ENCODE assay signal across 8 cellular contexts in genomic region chr6:113690255-113690956, GRCh38.
A peak's percentile ranks its signal among the peaks of the same experiment; 100 is the strongest.
DNase-seq lines count a peak whose midpoint lies in the region; ATAC-seq, FAIRE-seq and TF ChIP-seq lines count a peak whose summit lies in the region.

No MANE protein-coding gene starts in this region.

- H3K4me2 ChIP-seq in IMR-90 (ENCODE audit: low read depth, low read length), result peak overlapping the region; percentile 47; the same call in 1 of the 2 replicates

- H3K27me3 ChIP-seq in IMR-90 (ENCODE audit: control insufficient read depth, insufficient read depth, low read length) (peaks cover 14% of the 10 kb centered on the region; the same call in 1 of the 2 replicates), breast epithelium (no peaks in the 10 kb centered on the region), dorsolateral prefrontal cortex (no peaks in the 10 kb centered on the region)

- in situ Hi-C loops in IMR-90 (cut with MboI; ENCODE audit: low sequenced_read_pairs), result no loop called here

- BruUV-seq in IMR-90 (replicated peaks; lab: Mats Ljungman, UMichigan), result no TSS peak

- no peak for TF ChIP-seq RAD21 in IMR-90 (IDR thresholded peaks at IDR 0.05; ENCODE audit: low read length)

- FAIRE-seq in urothelium cell line (lab: Jason Lieb, UNC), result no peak

- H3K4me3 ChIP-seq in IMR-90 (ENCODE audit: insufficient read depth, low read depth, low read length), result no peak overlapping the region
- H3K4me3 ChIP-seq in breast epithelium, result no peak overlapping the region
- no peak overlapping the region for H3K4me3 ChIP-seq in dorsolateral prefrontal cortex

- H3K36me3 ChIP-seq in IMR-90 (ENCODE audit: control insufficient read depth, insufficient read depth, low read length) (no peaks in the 10 kb centered on the region), breast epithelium (no peaks in the 10 kb centered on the region)

- no peak overlapping the region for H3K9ac ChIP-seq in IMR-90 (ENCODE audit: low read depth, low read length)

- no peak overlapping the region for H3K4ac ChIP-seq in IMR-90 (ENCODE audit: low read depth, low read length)

- H4K20me1 ChIP-seq in IMR-90 (ENCODE audit: insufficient read depth, low read length), result no peaks in the 10 kb centered on the region

- no peak overlapping the region for H2BK5ac ChIP-seq in IMR-90 (ENCODE audit: low read depth, low read length, poor library complexity, severe bottlenecking)

- H4K5ac ChIP-seq in IMR-90 (ENCODE audit: low read depth, low read length), result no peak overlapping the region

- H2AK5ac ChIP-seq in IMR-90 (ENCODE audit: low read depth, low read length), result no peak overlapping the region

- H3K9me3 ChIP-seq in IMR-90 (ENCODE audit: control insufficient read depth, insufficient read depth, low read length), result no peaks in the 10 kb centered on the region
- no peaks in the 10 kb centered on the region for H3K9me3 ChIP-seq in breast epithelium

- DNase-seq in DMS53 (lab: John Stamatoyannopoulos, UW) (peak; percentile 90), IMR-90 (peak; percentile 94), breast epithelium (ENCODE audit: low spot score in 2 of 2) (peak in 1 of 2 donors; percentile 77), urothelium cell line (ENCODE audit: low spot score) (peak; percentile 57), superior temporal gyrus (ENCODE audit: extremely low spot score) (no peak), NCI-H2227 treated with DMSO at 0.1 percent for 48 hours (lab: John Stamatoyannopoulos, UW) (no peak), dorsolateral prefrontal cortex (no peak)

- no peak overlapping the region for H2AFZ ChIP-seq in IMR-90 (replicated peaks; ENCODE audit: low read length, poor library complexity)

- no peak overlapping the region for H2BK20ac ChIP-seq in IMR-90 (ENCODE audit: low read depth, low read length)

- no peaks in the 10 kb centered on the region for H3K79me1 ChIP-seq in IMR-90 (ENCODE audit: low read depth in 1 of 2, low read length in 2 of 2)

- no peak overlapping the region for H2BK15ac ChIP-seq in IMR-90 (ENCODE audit: low read depth, low read length)

- peaks cover 5% of the 10 kb centered on the region for H3K4me1 ChIP-seq in IMR-90 (ENCODE audit: control insufficient read depth, insufficient read depth, low read length)
- H3K4me1 ChIP-seq in breast epithelium, result no peaks in the 10 kb centered on the region

- intact Hi-C loops in IMR-90 (cut with micrococcal nuclease) (loop anchor here (1.0 to 10.0 kb wide), 2 partner anchors 126 to 276 kb away; no protein-coding TSS in a partner anchor), breast epithelium (cut with DNase I; ENCODE audit: low total_unique reads) (no loop called here), dorsolateral prefrontal cortex (cut with DNase I) (no loop called here)

- H3K9me1 ChIP-seq in IMR-90 (ENCODE audit: insufficient read depth, low read length), result no peaks in the 10 kb centered on the region; the same call in 1 of the 2 replicates

- CTCF ChIA-PET in IMR-90 (lab: Yijun Ruan, JAX), result interaction anchor here (1.1 kb wide), 1 partner anchor 168 kb away, joined by 3 read pairs; no protein-coding TSS in a partner anchor

- no peak overlapping the region for H2AK9ac ChIP-seq in IMR-90 (replicated peaks; ENCODE audit: low read depth, low read length, poor library complexity)

- POLR2A ChIA-PET in IMR-90 (lab: Charles Lee; ENCODE audit: unreplicated experiment), result no interaction called here

- dilution Hi-C loops in IMR-90 (cut with HindIII; ENCODE audit: low sequenced_read_pairs, unreplicated experiment), result no loop called here

- ATAC-seq in GM21515 (IDR thresholded peaks at IDR 0.05; ENCODE audit: unreplicated experiment) (peak; percentile 65), IMR-90 (ENCODE audit: low read depth) (peak; percentile 85)

- no peak overlapping the region for H3K23ac ChIP-seq in IMR-90 (ENCODE audit: low read depth, low read length)

- H3K56ac ChIP-seq in IMR-90 (ENCODE audit: extremely low read depth, insufficient read depth, low read length), result no peak overlapping the region

- WGBS in IMR-90 (ENCODE audit: extremely low coverage in 2 of 2, insufficient read length in 1 of 2), 2 experiments, result no CpG with 5 or more reads among the region's 3 CpGs

- no peak overlapping the region for H3K18ac ChIP-seq in IMR-90 (ENCODE audit: low read depth, low read length)

- H4K91ac ChIP-seq in IMR-90 (ENCODE audit: insufficient read depth, low read depth, low read length), result no peak overlapping the region

- no peak overlapping the region for H3K14ac ChIP-seq in IMR-90 (replicated peaks; ENCODE audit: low read depth, low read length)

- H3K27ac ChIP-seq in IMR-90 (ENCODE audit: insufficient read depth, low read length) (no peak overlapping the region), breast epithelium (peak overlapping the region; percentile 3 to 48), dorsolateral prefrontal cortex (no peak overlapping the region)

- TF ChIP-seq POLR2A in IMR-90 (IDR thresholded peaks at IDR 0.05; ENCODE audit: low read depth, low read length), result no peak
- TF ChIP-seq POLR2A in breast epithelium (IDR thresholded peaks at IDR 0.05), result no peak

- TF ChIP-seq CTCF in IMR-90 (conservative IDR thresholded peaks at IDR 0.05; ENCODE audit: low read depth, low read length), result no peak
- TF ChIP-seq CTCF in breast epithelium (IDR thresholded peaks at IDR 0.05), result no peak
- no peak for TF ChIP-seq CTCF in dorsolateral prefrontal cortex (IDR thresholded peaks at IDR 0.05 in 54 of 56, conservative IDR thresholded peaks at IDR 0.05 in 2 of 56; ENCODE audit: low read depth in 1 of 56, partially characterized antibody in 56 of 56)

- H4K8ac ChIP-seq in IMR-90 (ENCODE audit: low read depth in 2 of 2, low read length in 2 of 2), result no peak overlapping the region

- no peak overlapping the region for H2BK120ac ChIP-seq in IMR-90 (ENCODE audit: low read depth, low read length)

TF ChIP-seq in IMR-90, 13 proteins besides CTCF, POLR2A, EP300 and RAD21:
- TF ChIP-seq FOS (IDR thresholded peaks at IDR 0.05; ENCODE audit: low read depth, low read length), result peak; percentile 86
- no peak for TF ChIP-seq RFX5 (IDR thresholded peaks at IDR 0.05; ENCODE audit: low read depth, low read length)
- TF ChIP-seq BHLHE40 (IDR thresholded peaks at IDR 0.05; ENCODE audit: low read depth, low read length), result 0 out of 2 replicates have a peak, but pooled peaks have one; percentile 25
- no peak for TF ChIP-seq MXI1 (IDR thresholded peaks at IDR 0.05; ENCODE audit: borderline replicate concordance, low read depth, low read length)
- TF ChIP-seq, protein P1, sequence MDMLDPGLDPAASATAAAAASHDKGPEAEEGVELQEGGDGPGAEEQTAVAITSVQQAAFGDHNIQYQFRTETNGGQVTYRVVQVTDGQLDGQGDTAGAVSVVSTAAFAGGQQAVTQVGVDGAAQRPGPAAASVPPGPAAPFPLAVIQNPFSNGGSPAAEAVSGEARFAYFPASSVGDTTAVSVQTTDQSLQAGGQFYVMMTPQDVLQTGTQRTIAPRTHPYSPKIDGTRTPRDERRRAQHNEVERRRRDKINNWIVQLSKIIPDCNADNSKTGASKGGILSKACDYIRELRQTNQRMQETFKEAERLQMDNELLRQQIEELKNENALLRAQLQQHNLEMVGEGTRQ (IDR thresholded peaks at IDR 0.05; ENCODE audit: low read depth, low read length), result peak; percentile 69
- TF ChIP-seq SMC3 (IDR thresholded peaks at IDR 0.05; ENCODE audit: low read depth, low read length), result no peak
- TF ChIP-seq CEBPB (IDR thresholded peaks at IDR 0.05; ENCODE audit: low read depth, low read length), result peak; percentile 32; the same call in 1 of the 2 replicates
- no peak for TF ChIP-seq MAFK (IDR thresholded peaks at IDR 0.05; ENCODE audit: low read depth, low read length)
- no peak for TF ChIP-seq NFE2L2 (IDR thresholded peaks at IDR 0.05; ENCODE audit: low read depth, low read length)

Comparison
In these comparisons a context has a peak if more than half of its experiments do, and no peak if none do; other contexts are left out.
1. DNase-seq: peak in DMS53 (single experiment), IMR-90 (single experiment) and urothelium cell line (single experiment); none in superior temporal gyrus (single experiment), NCI-H2227 treated with DMSO at 0.1 percent for 48 hours (single experiment) and dorsolateral prefrontal cortex (0 of 10).
2. H3K27ac ChIP-seq: peak in breast epithelium (2 of 2); none in IMR-90 (single experiment) and dorsolateral prefrontal cortex (0 of 59).